In genomic region chr9:2132484-2133082, GRCh38 we compare ENCODE assay signal across 7 cellular contexts.
A peak's percentile ranks its signal among the peaks of the same experiment; 100 is the strongest.
DNase-seq lines count a peak whose midpoint lies in the region; ATAC-seq and TF ChIP-seq lines count a peak whose summit lies in the region.

No MANE protein-coding gene starts in this region.

- H3K36me3 ChIP-seq in brain microvascular endothelial cell (replicated peaks) (no peaks in the 10 kb centered on the region), lung (ENCODE audit: control insufficient read depth in 2 of 2, insufficient read depth in 2 of 2, low read length in 2 of 2) (peaks cover 3 to 12% of the 10 kb centered on the region in 2 donors)

- 75 to 82% methylated on average over 3 of the region's 3 CpGs for WGBS in lung, 2 donors

- no peaks in the 10 kb centered on the region for H3K9me3 ChIP-seq in lung (ENCODE audit: control insufficient read depth in 2 of 2, insufficient read depth in 1 of 2, low read length in 1 of 2)

- H3K4me3 ChIP-seq in brain microvascular endothelial cell (ENCODE audit: low read depth, low read length) (no peak overlapping the region), lung (no peak overlapping the region)

- H3K27ac Mint-ChIP-seq in stimulated activated effector memory CD8-positive, alpha-beta T cell treated with anti-CD3 and anti-CD28 coated beads, Interleukin-12 subunit alpha, Interleukin-12 subunit beta, amount 100 ng/mL, for 72 hours: no peak overlapping the region

- no peak overlapping the region for H3K4me3 Mint-ChIP-seq in stimulated activated effector memory CD8-positive, alpha-beta T cell treated with anti-CD3 and anti-CD28 coated beads, Interleukin-12 subunit alpha, Interleukin-12 subunit beta, amount 100 ng/mL, for 72 hours

- DNase-seq in GM10266 (ENCODE audit: extremely low spot score) (no peak), NCI-H1694 treated with DMSO at 0.1 percent for 48 hours (lab: John Stamatoyannopoulos, UW) (peak; percentile 45), brain microvascular endothelial cell (no peak), lung (ENCODE audit: low spot score) (no peak)
- no peak for DNase-seq in stimulated activated effector memory CD8-positive, alpha-beta T cell treated with anti-CD3 and anti-CD28 coated beads, Interleukin-12 subunit alpha, Interleukin-12 subunit beta, amount 100 ng/mL, for 72 hours (ENCODE audit: low spot score in 2 of 2)

- TF ChIP-seq CTCF in GM10266 (IDR thresholded peaks at IDR 0.05; ENCODE audit: control insufficient read depth, insufficient read depth, low read depth, missing control alignments) (peak; percentile 63), brain microvascular endothelial cell (IDR thresholded peaks at IDR 0.05; ENCODE audit: low read depth, low read length, missing control alignments) (peak; percentile 54), lung (IDR thresholded peaks at IDR 0.05; ENCODE audit: control extremely low read depth, extremely low read depth) (peak; percentile 49)

- ATAC-seq in lung (ENCODE audit: insufficient read depth, low FRiP score): no peak
- ATAC-seq in GM18867 (IDR thresholded peaks at IDR 0.05; ENCODE audit: unreplicated experiment): no peak
- no peak for ATAC-seq in stimulated activated effector memory CD8-positive, alpha-beta T cell treated with anti-CD3 and anti-CD28 coated beads, Interleukin-12 subunit alpha, Interleukin-12 subunit beta, amount 100 ng/mL, for 72 hours
- no peak for ATAC-seq in HG03196 (IDR thresholded peaks at IDR 0.05; ENCODE audit: unreplicated experiment)

- H3K4me1 Mint-ChIP-seq in stimulated activated effector memory CD8-positive, alpha-beta T cell treated with anti-CD3 and anti-CD28 coated beads, Interleukin-12 subunit alpha, Interleukin-12 subunit beta, amount 100 ng/mL, for 72 hours: peaks cover 30% of the 10 kb centered on the region

- H3K27me3 ChIP-seq in brain microvascular endothelial cell (replicated peaks): no peaks in the 10 kb centered on the region
- no peaks in the 10 kb centered on the region for H3K27me3 ChIP-seq in lung (ENCODE audit: control insufficient read depth, insufficient read depth)

- peaks cover 8 to 13% of the 10 kb centered on the region in 2 donors for H3K4me1 ChIP-seq in lung (ENCODE audit: control insufficient read depth in 2 of 2, insufficient read depth in 2 of 2, low read length in 2 of 2)

- peaks cover 76% of the 10 kb centered on the region for H3K36me3 Mint-ChIP-seq in stimulated activated effector memory CD8-positive, alpha-beta T cell treated with anti-CD3 and anti-CD28 coated beads, Interleukin-12 subunit alpha, Interleukin-12 subunit beta, amount 100 ng/mL, for 72 hours

- in situ Hi-C loops in brain microvascular endothelial cell (cut with HindIII; ENCODE audit: low pct_ligation_motif_present, low sequenced_read_pairs): no loop called here

- no peak overlapping the region for H3K27ac ChIP-seq in brain microvascular endothelial cell
- no peak overlapping the region for H3K27ac ChIP-seq in lung (ENCODE audit: low read depth in 1 of 2, low read length in 1 of 2)

- no peaks in the 10 kb centered on the region for H3K9me3 Mint-ChIP-seq in stimulated activated effector memory CD8-positive, alpha-beta T cell treated with anti-CD3 and anti-CD28 coated beads, Interleukin-12 subunit alpha, Interleukin-12 subunit beta, amount 100 ng/mL, for 72 hours
